Comparison of ENCODE assay signal across 28 cellular contexts in genomic region chr20:440148-440547, GRCh38. TPM values are rescaled to one million over a fixed set of nuclear protein-coding genes. Genes with fewer than 3 reads are reported as not detected.
DNase-seq lines count a peak whose midpoint lies in the region; ATAC-seq and TF ChIP-seq lines count a peak whose summit lies in the region.
"Had no signal": no experiment of that assay in that cellular context is flagged by ENCODE, and none has a peak within 500 bp of the region (broad histone marks: within the 10 kb centered on the region; RNA-seq: fewer than 3 reads in every experiment).

No MANE protein-coding gene starts in this region.

- peak overlapping the region; percentile 84; the same call in 1 of the 2 replicates for H3K4me2 ChIP-seq in KMS-11

- peak overlapping the region; percentile 88 to 91 for H3K27ac Mint-ChIP-seq in activated naive CD4-positive, alpha-beta T cell treated with anti-CD3 and anti-CD28 coated beads, Interleukin-2, amount 50 U/mL, for 72 hours
- H3K27ac Mint-ChIP-seq in central memory CD8-positive, alpha-beta T cell (ENCODE audit: low read depth): no peak overlapping the region
- H3K27ac Mint-ChIP-seq: dendritic cell treated with granulocyte-macrophage colony-stimulating factor and Interleukin-4, amounts not matched to agents 40 ng/mL and 50 ng/mL, for 4 days; endodermal cell had no signal

- no peak for TF ChIP-seq CTCF in KMS-11 (conservative IDR thresholded peaks at IDR 0.05; ENCODE audit: low read depth, low read length)

- no peaks in the 10 kb centered on the region; the same call in 1 of the 2 replicates for H3K79me2 ChIP-seq in KMS-11 (ENCODE audit: insufficient read depth, low read depth)

- H3K4me1 ChIP-seq in KMS-11 (ENCODE audit: low read depth, poor library complexity, severe bottlenecking): peaks cover 57% of the 10 kb centered on the region
- H3K4me1 ChIP-seq: body of pancreas, prostate gland had no signal

- no peak overlapping the region for H3K27ac ChIP-seq in KMS-11
- H3K27ac ChIP-seq: body of pancreas, C4-2B, Peyer's patch, prostate gland, sigmoid colon, transverse colon had no signal

- H3K4me3 ChIP-seq in KMS-11 (IDR thresholded peaks at IDR 0.05; ENCODE audit: insufficient read depth, low read depth, low read length): no peak overlapping the region
- H3K4me3 ChIP-seq: body of pancreas, left lung, Peyer's patch, prostate gland, sigmoid colon, transverse colon had no signal

- intact Hi-C loops in sciatic nerve (cut with DNase I): no loop called here

- H3K4me1 Mint-ChIP-seq in central memory CD8-positive, alpha-beta T cell: peaks cover 51% of the 10 kb centered on the region
- H3K4me1 Mint-ChIP-seq: endodermal cell had no signal

- no peaks in the 10 kb centered on the region for H4K20me1 ChIP-seq in KMS-11 (ENCODE audit: insufficient read depth)

- no peaks in the 10 kb centered on the region for H3K27me3 Mint-ChIP-seq in central memory CD8-positive, alpha-beta T cell
- H3K27me3 Mint-ChIP-seq: activated CD8-positive, alpha-beta memory T cell treated with anti-CD3 and anti-CD28 coated beads, Interleukin-2, amount 10 ng/mL, durations not matched to agents 7 days and 5 days; dendritic cell treated with granulocyte-macrophage colony-stimulating factor and Interleukin-4, amounts not matched to agents 40 ng/mL and 50 ng/mL, for 4 days had no signal

- ATAC-seq in activated naive CD4-positive, alpha-beta T cell treated with anti-CD3 and anti-CD28 coated beads, Interleukin-2, amount 50 U/mL, for 72 hours: no peak
- no peak for ATAC-seq in central memory CD8-positive, alpha-beta T cell (replicated peaks; ENCODE audit: extremely low read depth, poor library complexity, severe bottlenecking)
- ATAC-seq in sciatic nerve (no peak), GM21737 (IDR thresholded peaks at IDR 0.05; ENCODE audit: unreplicated experiment) (no peak)
- ATAC-seq: activated CD8-positive, alpha-beta memory T cell treated with anti-CD3 and anti-CD28 coated beads, Interleukin-2, amount 10 ng/mL, durations not matched to agents 7 days and 5 days; body of pancreas; HCT116; left lung had no signal

- no peaks in the 10 kb centered on the region for H3K27me3 ChIP-seq in KMS-11 (ENCODE audit: insufficient read depth, low read depth)
- H3K27me3 ChIP-seq: body of pancreas, left lung, Peyer's patch, sigmoid colon, transverse colon had no signal

- no peak overlapping the region for H2AFZ ChIP-seq in KMS-11 (ENCODE audit: low read depth)

- H3K4me3 Mint-ChIP-seq in central memory CD8-positive, alpha-beta T cell: peak overlapping the region; percentile 60
- H3K4me3 Mint-ChIP-seq: activated CD8-positive, alpha-beta memory T cell treated with anti-CD3 and anti-CD28 coated beads, Interleukin-2, amount 10 ng/mL, durations not matched to agents 7 days and 5 days; dendritic cell treated with granulocyte-macrophage colony-stimulating factor and Interleukin-4, amounts not matched to agents 40 ng/mL and 50 ng/mL, for 4 days; endodermal cell had no signal

- peaks cover 31 to 65% of the 10 kb centered on the region in 2 donors for H3K36me3 Mint-ChIP-seq in activated naive CD4-positive, alpha-beta T cell treated with anti-CD3 and anti-CD28 coated beads, Interleukin-2, amount 50 U/mL, for 72 hours
- H3K36me3 Mint-ChIP-seq in central memory CD8-positive, alpha-beta T cell (ENCODE audit: insufficient read depth): peaks cover 49% of the 10 kb centered on the region

- H3K9me3 Mint-ChIP-seq in activated naive CD4-positive, alpha-beta T cell treated with anti-CD3 and anti-CD28 coated beads, Interleukin-2, amount 50 U/mL, for 72 hours: no peaks in the 10 kb centered on the region
- H3K9me3 Mint-ChIP-seq in central memory CD8-positive, alpha-beta T cell: no peaks in the 10 kb centered on the region
- H3K9me3 Mint-ChIP-seq: dendritic cell treated with granulocyte-macrophage colony-stimulating factor and Interleukin-4, amounts not matched to agents 40 ng/mL and 50 ng/mL, for 4 days; endodermal cell had no signal

- no peak overlapping the region for H3K9ac ChIP-seq in KMS-11

- H3K36me3 ChIP-seq in KMS-11 (ENCODE audit: insufficient read depth): 0 out of 2 replicates have a peak, but pooled peaks cover 4% of the 10 kb centered on the region

- DNase-seq in activated naive CD4-positive, alpha-beta T cell treated with anti-CD3 and anti-CD28 coated beads, Interleukin-2, amount 50 U/mL, for 72 hours (ENCODE audit: low spot score in 2 of 2): no peak
- DNase-seq in activated naive CD4-positive, alpha-beta T cell (lab: John Stamatoyannopoulos, UW): no peak
- no peak for DNase-seq in central memory CD8-positive, alpha-beta T cell (ENCODE audit: low spot score in 2 of 2)
- DNase-seq in sciatic nerve (ENCODE audit: low spot score) (peak; percentile 41), DMS 273 (lab: John Stamatoyannopoulos, UW; ENCODE audit: unreplicated experiment) (no peak)
- DNase-seq: activated CD8-positive, alpha-beta memory T cell treated with anti-CD3 and anti-CD28 coated beads, Interleukin-2, amount 10 ng/mL, durations not matched to agents 7 days and 5 days; activated effector memory CD4-positive, alpha-beta T cell treated with anti-CD3 and anti-CD28 coated beads, Interleukin-2, amount 50 U/mL, for 16 hours; body of pancreas; Calu3; DMS79 treated with DMSO at 0.1 percent for 48 hours; endodermal cell; GF-D8; islet precursor cell; left lung; mesendoderm; NCI-H1048; nucleus accumbens; Peyer's patch; SHP77; sigmoid colon; stimulated activated CD4-positive, alpha-beta T cell treated with anti-CD3 and anti-CD28 coated beads, Interleukin-4, amount 100 ng/mL, for 24 hours; transverse colon had no signal

RNA-seq across cellular contexts. Expression of gene TBC1D20, which starts 22.2 kb away (rescaled TPM):
- total RNA-seq in activated naive CD4-positive, alpha-beta T cell treated with anti-CD3 and anti-CD28 coated beads, Interleukin-2, amount 50 U/mL, for 72 hours: 10 to 100 TPM; 20.2 to 23.9 TPM
- total RNA-seq in sciatic nerve: 32.5 TPM

RNA-seq across cellular contexts. Expression of gene RBCK1, which starts 32.0 kb away (rescaled TPM):
- total RNA-seq in activated naive CD4-positive, alpha-beta T cell treated with anti-CD3 and anti-CD28 coated beads, Interleukin-2, amount 50 U/mL, for 72 hours: 100 to 1,000 TPM; 113 to 150 TPM
- total RNA-seq in sciatic nerve: 72.7 TPM

RNA-seq across cellular contexts. Expression of gene TRIB3, which starts 59.6 kb away (rescaled TPM):
- total RNA-seq in activated naive CD4-positive, alpha-beta T cell treated with anti-CD3 and anti-CD28 coated beads, Interleukin-2, amount 50 U/mL, for 72 hours: 10 to 100 TPM; 31.3 to 39.4 TPM
- 6.2 TPM for total RNA-seq in sciatic nerve
